In genomic region chr21:28429161-28429560, GRCh38 we compare ENCODE assay signal across 21 cellular contexts.
"Had no signal": no experiment of that assay in that cellular context is flagged by ENCODE, and none has a peak within 500 bp of the region (broad histone marks: within the 10 kb centered on the region; RNA-seq: fewer than 3 reads in every experiment).

No MANE protein-coding gene starts in this region.

- H3K4me1 ChIP-seq: colonic mucosa, esophagus squamous epithelium, gastrocnemius medialis, heart right ventricle, left lung, lower lobe of right lung had no signal

- H3K9me3 ChIP-seq: colonic mucosa, esophagus squamous epithelium, gastrocnemius medialis, heart right ventricle, left lung, lower lobe of right lung had no signal

- H3K4me3 Mint-ChIP-seq: naive thymus-derived CD4-positive, alpha-beta T cell had no signal

- H3K36me3 Mint-ChIP-seq: naive thymus-derived CD4-positive, alpha-beta T cell had no signal

- ATAC-seq: gastrocnemius medialis; heart right ventricle; left cardiac atrium; left lung; left ventricle myocardium superior; lower lobe of right lung; naive thymus-derived CD4-positive, alpha-beta T cell had no signal

- H3K27ac Mint-ChIP-seq: naive thymus-derived CD4-positive, alpha-beta T cell had no signal

- H3K4me3 ChIP-seq: colonic mucosa, dorsolateral prefrontal cortex, esophagus squamous epithelium, gastrocnemius medialis, heart right ventricle, left lung, lower lobe of right lung had no signal

- H3K36me3 ChIP-seq: colonic mucosa, esophagus squamous epithelium, gastrocnemius medialis, heart right ventricle, left lung, lower lobe of right lung had no signal

- DNase-seq: colonic mucosa; cortex of kidney; dermis blood vessel endothelial cell; dorsolateral prefrontal cortex; effector CD4-positive, alpha-beta T cell; effector memory CD4-positive, alpha-beta T cell; esophagus squamous epithelium; foreskin fibroblast; foreskin melanocyte; gastrocnemius medialis; glutamatergic neuron; head of caudate nucleus; heart right ventricle; hippocampal formation; left cardiac atrium; left ventricle myocardium superior; lower lobe of right lung; mesenchymal stem cell; midbrain; naive thymus-derived CD4-positive, alpha-beta T cell had no signal

- H3K27ac ChIP-seq: colonic mucosa, dorsolateral prefrontal cortex, esophagus squamous epithelium, gastrocnemius medialis, heart right ventricle, left lung, lower lobe of right lung had no signal

- H3K27me3 ChIP-seq: colonic mucosa, dorsolateral prefrontal cortex, esophagus squamous epithelium, gastrocnemius medialis, heart right ventricle, left lung had no signal
